ENCODE assay signal across 10 cellular contexts in the genomic region with DNA sequence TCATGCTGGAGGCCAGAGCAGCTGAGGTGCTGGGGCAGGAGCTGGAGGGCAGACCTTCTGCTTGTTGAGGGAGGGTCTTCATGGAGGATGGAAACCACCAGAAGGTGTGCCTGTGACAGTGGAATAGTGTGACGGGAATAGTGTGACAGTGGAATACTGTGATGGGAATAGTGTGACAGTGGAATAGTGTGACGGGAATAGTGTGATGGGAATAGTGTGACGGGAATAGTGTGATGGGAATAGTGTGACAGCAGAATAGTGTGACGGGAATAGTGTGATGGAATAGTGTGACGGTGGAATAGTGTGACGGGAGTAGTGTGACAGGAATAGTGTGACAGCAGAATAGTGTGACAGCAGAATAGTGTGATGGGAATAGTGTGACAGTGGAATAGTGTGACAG.
DNase-seq lines count a peak whose midpoint lies in the region; ATAC-seq, FAIRE-seq and TF ChIP-seq lines count a peak whose summit lies in the region.
"Had no signal": no experiment of that assay in that cellular context is flagged by ENCODE, and none has a peak within 500 bp of the region (broad histone marks: within the 10 kb centered on the region; RNA-seq: fewer than 3 reads in every experiment).

No MANE protein-coding gene starts in this region.

- no TSS peak for BruUV-seq in HepG2 (replicated peaks; lab: Mats Ljungman, UMichigan)

- H4K20me1 ChIP-seq in HepG2 (ENCODE audit: insufficient read depth, low read length) (no peaks in the 10 kb centered on the region), GM23248 (ENCODE audit: insufficient read depth) (no peaks in the 10 kb centered on the region)

- H3K36me3 ChIP-seq in heart right ventricle (no peaks in the 10 kb centered on the region), bronchial epithelial cell (ENCODE audit: control insufficient read depth, insufficient read depth, low read length) (no peaks in the 10 kb centered on the region), HepG2 (replicated peaks in 1 of 2; ENCODE audit: control insufficient read depth in 1 of 2, insufficient read depth in 2 of 2, low read length in 2 of 2) (no peaks in the 10 kb centered on the region), GM23248 (ENCODE audit: low read depth) (no peaks in the 10 kb centered on the region), uterus (no peaks in the 10 kb centered on the region)

- H3K79me2 ChIP-seq in HepG2 (ENCODE audit: insufficient read depth, low read length) (no peaks in the 10 kb centered on the region), GM23248 (ENCODE audit: insufficient read depth) (no peaks in the 10 kb centered on the region)

- FAIRE-seq in bronchial epithelial cell (lab: Jason Lieb, UNC) (peak; percentile 100), HepG2 (lab: Jason Lieb, UNC) (peak; percentile 88)

- intact Hi-C loops in heart right ventricle (cut with DNase I) (no loop called here), cardiac septum (cut with DNase I) (no loop called here), HepG2 (cut with micrococcal nuclease; ENCODE audit: unreplicated experiment) (no loop called here), uterus (cut with DNase I; ENCODE audit: low total_unique reads) (no loop called here)

- H2AFZ ChIP-seq in HepG2 (ENCODE audit: low read length): no peak overlapping the region
- no peak overlapping the region for H2AFZ ChIP-seq in GM23248

- in situ Hi-C loops in HepG2 (cut with HindIII; ENCODE audit: extremely low pct_ligation_motif_present, low pct_unique_long_range_greater_than_20kb) (no loop called here), GM23248 (cut with MboI) (no loop called here)

- WGBS in heart right ventricle, 2 donors: 65 to 66% methylated on average over 6 of the region's 6 CpGs
- WGBS in HepG2 (ENCODE audit: low lambda C conversion rate): 47% methylated on average over 6 of the region's 6 CpGs
- 43 to 46% methylated on average over 6 of the region's 6 CpGs for WGBS in GM23248 (ENCODE audit: low coverage in 1 of 2, low lambda C conversion rate in 2 of 2, missing lambda C conversion rate in 2 of 2), 2 experiments

- H3K9ac ChIP-seq in HepG2 (ENCODE audit: insufficient read depth, low read depth, low read length) (no peak overlapping the region), GM23248 (no peak overlapping the region)

- no peaks in the 10 kb centered on the region for H3K9me3 ChIP-seq in heart right ventricle
- peaks cover 7% of the 10 kb centered on the region; the same call in 1 of the 2 replicates for H3K9me3 ChIP-seq in HepG2 (ENCODE audit: low read length)
- H3K9me3 ChIP-seq in GM23248 (ENCODE audit: low read depth): no peaks in the 10 kb centered on the region
- H3K9me3 ChIP-seq in uterus: no peaks in the 10 kb centered on the region

- H3F3A ChIP-seq in GM23248 (ENCODE audit: insufficient read depth): no peaks in the 10 kb centered on the region

- no peak for TF ChIP-seq CTCF in heart right ventricle (IDR thresholded peaks at IDR 0.05)
- TF ChIP-seq CTCF in bronchial epithelial cell (IDR thresholded peaks at IDR 0.05; ENCODE audit: insufficient read depth, low read length, severe bottlenecking): no peak
- no peak for TF ChIP-seq CTCF in HepG2 (CRISPR knock-in tag; IDR thresholded peaks at IDR 0.05)
- no peak for TF ChIP-seq CTCF in uterus (IDR thresholded peaks at IDR 0.05)

- no peaks in the 10 kb centered on the region for H3K27me3 ChIP-seq in heart right ventricle
- no peaks in the 10 kb centered on the region for H3K27me3 ChIP-seq in bronchial epithelial cell (ENCODE audit: control insufficient read depth, insufficient read depth, low read length)
- H3K27me3 ChIP-seq in HepG2 (ENCODE audit: control insufficient read depth in 1 of 2, insufficient read depth in 2 of 2, low read length in 2 of 2): no peaks in the 10 kb centered on the region
- H3K27me3 ChIP-seq in GM23248 (replicated peaks; ENCODE audit: insufficient read depth): no peaks in the 10 kb centered on the region
- no peaks in the 10 kb centered on the region for H3K27me3 ChIP-seq in uterus

- H3K27ac ChIP-seq in heart right ventricle: no peak overlapping the region
- H3K27ac ChIP-seq in HepG2 (ENCODE audit: extremely low read length, insufficient read depth, low read length): no peak overlapping the region
- H3K27ac ChIP-seq in GM23248: no peak overlapping the region
- no peak overlapping the region for H3K27ac ChIP-seq in uterus

- POLR2A ChIA-PET in HepG2 (lab: Yijun Ruan, JAX): no interaction called here

- ATAC-seq in heart right ventricle (peak in 6 of 8 donors; percentile 41 to 86 (median 62)), HepG2 (0 out of 3 replicates have a peak, but pooled peaks have one; percentile 35)
- ATAC-seq: activated T-cell treated with anti-CD3 and anti-CD28 coated beads, Interleukin-2, amount 50 U/mL, for 4 hours had no signal

- H3K9me2 ChIP-seq in GM23248 (ENCODE audit: insufficient read depth): no peaks in the 10 kb centered on the region

- H3K4me2 ChIP-seq in HepG2 (ENCODE audit: low read depth, low read length): no peak overlapping the region
- H3K4me2 ChIP-seq in GM23248 (ENCODE audit: unreplicated experiment): no peak overlapping the region

- no peak for TF ChIP-seq RAD21 in HepG2 (CRISPR knock-in tag; IDR thresholded peaks at IDR 0.05)

- CTCF ChIA-PET in HepG2 (lab: Yijun Ruan, JAX; ENCODE audit: low intra/inter-chr PET ratio, low total read pairs): no interaction called here

- TF ChIP-seq EP300 in HepG2 (IDR thresholded peaks at IDR 0.05; ENCODE audit: low read depth in 2 of 2, low read length in 2 of 2) (no peak), HepG2 (CRISPR knock-in tag; IDR thresholded peaks at IDR 0.05; ENCODE audit: borderline replicate concordance) (no peak)

- no peak overlapping the region for H3K4me3 ChIP-seq in heart right ventricle
- no peak overlapping the region for H3K4me3 ChIP-seq in bronchial epithelial cell (ENCODE audit: low read depth, low read length)
- no peak overlapping the region for H3K4me3 ChIP-seq in HepG2 (replicated peaks in 1 of 3; ENCODE audit: insufficient read depth in 1 of 3, low read depth in 2 of 3, low read length in 3 of 3)
- no peak overlapping the region for H3K4me3 ChIP-seq in GM23248
- H3K4me3 ChIP-seq in uterus: no peak overlapping the region

- no peaks in the 10 kb centered on the region for H3K4me1 ChIP-seq in heart right ventricle
- peaks cover 6% of the 10 kb centered on the region; the same call in 1 of the 2 replicates for H3K4me1 ChIP-seq in HepG2 (ENCODE audit: insufficient read depth, low read length)
- H3K4me1 ChIP-seq in GM23248 (ENCODE audit: insufficient read depth): no peaks in the 10 kb centered on the region
- no peaks in the 10 kb centered on the region for H3K4me1 ChIP-seq in uterus

- TF ChIP-seq POLR2A in HepG2 (IDR thresholded peaks at IDR 0.05; ENCODE audit: insufficient read depth in 1 of 2, low read depth in 2 of 2, low read length in 2 of 2) (no peak), uterus (IDR thresholded peaks at IDR 0.05) (no peak)

- DNase-seq in heart right ventricle (no peak), cardiac septum (ENCODE audit: low spot score) (no peak), bronchial epithelial cell (ENCODE audit: low read depth) (peak; percentile 14), HepG2 (ENCODE audit: low spot score) (no peak), GM23248 (no peak), KG1 (lab: John Stamatoyannopoulos, UW) (no peak), uterus (no peak), iPS-NIHi11 (ENCODE audit: low spot score) (no peak)
- DNase-seq: activated T-cell treated with anti-CD3 and anti-CD28 coated beads, Interleukin-2, amount 50 U/mL, for 4 hours; NCI-H1436 treated with DMSO at 0.1 percent for 48 hours had no signal

TF ChIP-seq in HepG2, 621 proteins besides CTCF, POLR2A, EP300 and RAD21:
- TF ChIP-seq CREB1 (IDR thresholded peaks at IDR 0.05): peak; percentile 3; the same call in 1 of the 2 replicates
- TF ChIP-seq CREB1 (CRISPR knock-in tag; IDR thresholded peaks at IDR 0.05): no peak
- TF ChIP-seq ZNF563 (CRISPR knock-in tag; IDR thresholded peaks at IDR 0.05): no peak
